17 cellular contexts compared by ENCODE assay signal in genomic region chr17:63095459-63095858, GRCh38.
"Had no signal": no experiment of that assay in that cellular context is flagged by ENCODE, and none has a peak within 500 bp of the region (broad histone marks: within the 10 kb centered on the region; RNA-seq: fewer than 3 reads in every experiment).

No MANE protein-coding gene starts in this region.

- H3K27me3 ChIP-seq: brain microvascular endothelial cell, colonic mucosa, heart right ventricle, thyroid gland, uterus had no signal

- H3K27ac ChIP-seq: brain microvascular endothelial cell, colonic mucosa, heart right ventricle, thyroid gland, uterus had no signal

- H3K4me3 ChIP-seq: colonic mucosa, heart right ventricle, thyroid gland, uterus had no signal

- DNase-seq: activated CD4-positive, alpha-beta T cell treated with anti-CD3 and anti-CD28 coated beads, Interleukin-2, amount 10 ng/mL, durations not matched to agents 7 days and 5 days; activated CD8-positive, alpha-beta T cell treated with anti-CD3 and anti-CD28 coated beads, Interleukin-2, amount 10 ng/mL, durations not matched to agents 7 days and 5 days; activated naive CD4-positive, alpha-beta T cell treated with anti-CD3 and anti-CD28 coated beads, Interleukin-2, amount 10 ng/mL, durations not matched to agents 7 days and 5 days; activated naive CD8-positive, alpha-beta T cell treated with anti-CD3 and anti-CD28 coated beads, Interleukin-2, amount 50 U/mL, for 24 hours; activated T-cell treated with anti-CD3 and anti-CD28 coated beads, Interleukin-2, amount 50 U/mL, for 4 hours; aorta; brain microvascular endothelial cell; colonic mucosa; endodermal cell; erythroblast; heart right ventricle; left ventricle myocardium superior; natural killer cell; nucleus accumbens; stimulated activated naive B cell treated with anti-CD40 and anti-IgM and Interleukin-4, amounts not matched to agents 10 μg/mL and 1 μg/mL and 100 μg/mL, for 72 hours; thyroid gland; uterus had no signal

- H3K9me3 ChIP-seq: colonic mucosa, thyroid gland, uterus had no signal

- H3K36me3 ChIP-seq: colonic mucosa, heart right ventricle, thyroid gland, uterus had no signal

- ATAC-seq: activated CD8-positive, alpha-beta T cell treated with anti-CD3 and anti-CD28 coated beads, Interleukin-2, amount 10 ng/mL, durations not matched to agents 7 days and 5 days; activated naive CD8-positive, alpha-beta T cell treated with anti-CD3 and anti-CD28 coated beads, Interleukin-2, amount 50 U/mL, for 24 hours; activated T-cell treated with anti-CD3 and anti-CD28 coated beads, Interleukin-2, amount 50 U/mL, for 4 hours; heart right ventricle; left ventricle myocardium superior; natural killer cell; stimulated activated naive B cell treated with anti-CD40 and anti-IgM and Interleukin-4, amounts not matched to agents 10 μg/mL and 1 μg/mL and 100 μg/mL, for 72 hours had no signal

- H3K4me1 ChIP-seq: colonic mucosa, heart right ventricle, thyroid gland, uterus had no signal
